8 cellular contexts compared by ENCODE assay signal in genomic region chr11:47980093-47980906, GRCh38. TPM values are rescaled to one million over a fixed set of nuclear protein-coding genes. Genes with fewer than 3 reads are reported as not detected.
DNase-seq lines count a peak whose midpoint lies in the region; ATAC-seq, FAIRE-seq and TF ChIP-seq lines count a peak whose summit lies in the region.

TSS of gene PTPRJ (plus strand) at chr11:47980559. CDS start at chr11:47980913, 354 bp downstream.

- peak within 1 kb of the TSS; percentile 82 for H2AFZ ChIP-seq in astrocyte (ENCODE audit: low read depth, low read length)
- H2AFZ ChIP-seq in hepatocyte, result peak within 1 kb of the TSS; percentile 86

- peak within 1 kb of the TSS; percentile 90 for H3K4me3 Mint-ChIP-seq in T-helper 17 cell
- peak within 1 kb of the TSS; percentile 89 for H3K4me3 Mint-ChIP-seq in astrocyte (ENCODE audit: unreplicated experiment)

- peak within 1 kb of the TSS; percentile 74 for H3K4me3 ChIP-seq in astrocyte (ENCODE audit: insufficient read depth, low read depth, low read length)
- H3K4me3 ChIP-seq in hepatocyte, result peak within 1 kb of the TSS; percentile 96
- peak within 1 kb of the TSS; percentile 61 for H3K4me3 ChIP-seq in rectal smooth muscle tissue (ENCODE audit: low read length)

- no peaks in the 10 kb centered on the region for H3K9me3 Mint-ChIP-seq in astrocyte (ENCODE audit: unreplicated experiment)

- H3K9me2 ChIP-seq in hepatocyte (replicated peaks; ENCODE audit: insufficient read depth), result no peaks in the 10 kb centered on the region

- H3K79me2 ChIP-seq in astrocyte (ENCODE audit: insufficient read depth, low read length), result peaks cover 41% of the 10 kb centered on the region
- peaks cover 36% of the 10 kb centered on the region for H3K79me2 ChIP-seq in hepatocyte

- ATAC-seq in GM19452 (IDR thresholded peaks at IDR 0.05; ENCODE audit: unreplicated experiment) (peak; percentile 50), T-helper 17 cell (peak; percentile 86)

- H4K20me1 ChIP-seq in astrocyte (ENCODE audit: insufficient read depth, low read length) (peaks cover 18% of the 10 kb centered on the region), hepatocyte (ENCODE audit: insufficient read depth, poor library complexity, severe bottlenecking) (no peaks in the 10 kb centered on the region)

- H3K4me1 Mint-ChIP-seq in T-helper 17 cell, result peaks cover 23% of the 10 kb centered on the region
- H3K4me1 Mint-ChIP-seq in astrocyte (ENCODE audit: low read depth, unreplicated experiment), result peaks cover 12% of the 10 kb centered on the region

- FAIRE-seq in astrocyte (lab: Jason Lieb, UNC), result no peak

- H3K27me3 Mint-ChIP-seq in T-helper 17 cell, result no peaks in the 10 kb centered on the region
- no peaks in the 10 kb centered on the region for H3K27me3 Mint-ChIP-seq in astrocyte (ENCODE audit: low read depth, unreplicated experiment)

- peak within 1 kb of the TSS; percentile 79 for H3K27ac Mint-ChIP-seq in T-helper 17 cell
- peak within 1 kb of the TSS; percentile 60 for H3K27ac Mint-ChIP-seq in astrocyte (ENCODE audit: unreplicated experiment)

- 2% methylated on average over 41 of the region's 110 CpGs for WGBS in hepatocyte (ENCODE audit: low lambda C conversion rate, missing lambda C conversion rate)

- DNase-seq in CD1c-positive myeloid dendritic cell (ENCODE audit: extremely low spot score) (peak; percentile 67), HK-2 (ENCODE audit: unreplicated experiment) (peak; percentile 40), T-helper 17 cell (peak; percentile 67 to 71 (median 67)), astrocyte (ENCODE audit: low read depth) (peak; percentile 39), hepatocyte (ENCODE audit: low spot score) (peak; percentile 86), cerebellar cortex (ENCODE audit: low spot score) (no peak)

- peaks cover 22% of the 10 kb centered on the region for H3K4me1 ChIP-seq in astrocyte (ENCODE audit: insufficient read depth, low read length)
- peaks cover 31% of the 10 kb centered on the region for H3K4me1 ChIP-seq in hepatocyte (ENCODE audit: insufficient read depth)
- peaks cover 4% of the 10 kb centered on the region for H3K4me1 ChIP-seq in rectal smooth muscle tissue (ENCODE audit: control insufficient read depth, insufficient read depth, low read length)

- H3K36me3 Mint-ChIP-seq in T-helper 17 cell (ENCODE audit: low read depth), result no peaks in the 10 kb centered on the region
- no peaks in the 10 kb centered on the region for H3K36me3 Mint-ChIP-seq in astrocyte (ENCODE audit: low read depth, unreplicated experiment)

- H3K27me3 ChIP-seq in astrocyte (ENCODE audit: insufficient read depth, low read length) (no peaks in the 10 kb centered on the region), hepatocyte (no peaks in the 10 kb centered on the region), rectal smooth muscle tissue (ENCODE audit: control insufficient read depth, insufficient read depth, low read length) (no peaks in the 10 kb centered on the region)

- H3K36me3 ChIP-seq in astrocyte (ENCODE audit: insufficient read depth, low read length) (no peaks in the 10 kb centered on the region), hepatocyte (replicated peaks; ENCODE audit: insufficient read depth, low read depth) (no peaks in the 10 kb centered on the region), rectal smooth muscle tissue (ENCODE audit: control insufficient read depth, insufficient read depth, low read length) (no peaks in the 10 kb centered on the region)

- no peaks in the 10 kb centered on the region for H3K9me3 ChIP-seq in T-helper 17 cell (ENCODE audit: control insufficient read depth, low read length, poor library complexity, severe bottlenecking)
- no peaks in the 10 kb centered on the region for H3K9me3 ChIP-seq in astrocyte (ENCODE audit: insufficient read depth, low read depth, low read length)
- no peaks in the 10 kb centered on the region for H3K9me3 ChIP-seq in hepatocyte (ENCODE audit: low read depth)

- no peak for TF ChIP-seq CTCF in astrocyte (IDR thresholded peaks at IDR 0.05; ENCODE audit: insufficient read depth, low read depth, low read length)
- peak; percentile 18 for TF ChIP-seq CTCF in hepatocyte (IDR thresholded peaks at IDR 0.05; ENCODE audit: poor library complexity)

- H3K9ac ChIP-seq in astrocyte (ENCODE audit: low read length) (peak within 1 kb of the TSS; percentile 84), rectal smooth muscle tissue (ENCODE audit: low read length) (peak within 1 kb of the TSS; percentile 16)

- H3K4me2 ChIP-seq in astrocyte (ENCODE audit: low read length) (peak within 1 kb of the TSS; percentile 94), hepatocyte (peak within 1 kb of the TSS; percentile 97)

- peak within 1 kb of the TSS; percentile 58 for H3K27ac ChIP-seq in astrocyte (ENCODE audit: low read depth, low read length)
- peak within 1 kb of the TSS; percentile 88 for H3K27ac ChIP-seq in hepatocyte
- peak within 1 kb of the TSS; percentile 30 for H3K27ac ChIP-seq in rectal smooth muscle tissue (ENCODE audit: low read depth, low read length)

RNA-seq across cellular contexts. Expression of gene PTPRJ, which starts in this region (rescaled TPM):
- 10 to 100 TPM; 33.2 to 83.9 TPM for total RNA-seq in T-helper 17 cell
- total RNA-seq in astrocyte, result 17.4 and 22.9 TPM in 2 replicates
- 16.4 and 21.0 TPM in 2 replicates for total RNA-seq in hepatocyte
- 7.5 and 9.3 TPM in 2 replicates for polyA plus RNA-seq in hepatocyte

Comparison
In these comparisons a context has a peak if more than half of its experiments do, and no peak if none do; other contexts are left out.
1. H3K27ac ChIP-seq: peak in every context shown above with its lines; median percentile 88 in hepatocyte; 58 in astrocyte; 30 in rectal smooth muscle tissue.